2 cellular contexts compared by ENCODE assay signal in the genomic region with DNA sequence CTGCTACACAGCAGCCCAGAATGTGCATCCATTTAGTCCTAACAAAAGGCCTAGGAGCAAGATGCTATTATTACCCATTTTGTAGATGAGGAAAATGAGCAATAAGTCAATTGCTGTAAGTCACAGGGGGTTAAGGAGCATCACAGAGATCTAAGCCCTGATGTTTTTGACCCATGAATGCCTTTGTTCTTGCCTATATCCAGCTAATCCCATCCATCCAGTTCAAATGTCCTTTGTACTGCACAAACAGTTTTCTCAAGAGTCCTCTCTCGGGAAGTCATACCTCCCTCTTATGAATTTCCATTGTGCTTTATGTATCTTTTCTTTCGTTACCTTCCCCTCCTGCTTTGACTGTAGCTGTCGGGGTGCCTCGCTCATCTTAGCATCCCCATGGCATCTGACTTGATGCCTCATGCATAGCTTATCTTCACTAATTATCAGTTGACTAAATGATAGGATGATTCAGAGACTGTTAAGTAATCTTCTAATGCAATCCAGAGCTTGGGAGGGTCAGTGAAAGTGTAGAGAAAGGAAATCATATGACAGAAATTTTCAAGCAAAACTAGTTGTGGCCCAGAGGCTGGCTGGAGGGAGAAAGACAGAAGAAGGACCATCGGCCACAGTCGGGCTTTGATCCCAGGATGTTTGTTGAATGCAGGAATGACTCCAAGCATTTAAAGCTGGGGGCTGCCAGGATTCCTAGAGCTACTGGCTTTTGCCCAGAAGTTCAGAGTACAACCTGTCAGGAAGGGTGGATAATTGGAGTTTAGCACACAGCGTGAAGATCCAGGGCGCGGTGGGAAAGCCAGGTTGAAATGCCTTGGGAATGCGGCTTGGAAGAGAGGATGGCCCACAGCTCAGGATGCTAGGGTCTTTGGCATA.
A peak's percentile ranks its signal among the peaks of the same experiment; 100 is the strongest.
TF ChIP-seq lines count a peak whose summit lies in the region.

No MANE protein-coding gene starts in this region.

TF ChIP-seq in A549, 52 proteins besides CTCF, POLR2A, EP300 and RAD21:
- TF ChIP-seq HDAC2 (IDR thresholded peaks at IDR 0.05) (no peak), FOXS1 (CRISPR knock-in tag; IDR thresholded peaks at IDR 0.05) (no peak), ZNF302 (CRISPR knock-in tag; IDR thresholded peaks at IDR 0.05) (no peak), ZFP36 (IDR thresholded peaks at IDR 0.05; ENCODE audit: borderline replicate concordance, partially characterized antibody) (no peak), HOXB13 (CRISPR knock-in tag; IDR thresholded peaks at IDR 0.05; ENCODE audit: low read depth) (no peak), CHD2 (IDR thresholded peaks at IDR 0.05; ENCODE audit: low read length, partially characterized antibody) (no peak), JUN (IDR thresholded peaks at IDR 0.05) (no peak), MYC (IDR thresholded peaks at IDR 0.05; ENCODE audit: borderline replicate concordance, low read length) (no peak)
- TF ChIP-seq, protein P1, sequence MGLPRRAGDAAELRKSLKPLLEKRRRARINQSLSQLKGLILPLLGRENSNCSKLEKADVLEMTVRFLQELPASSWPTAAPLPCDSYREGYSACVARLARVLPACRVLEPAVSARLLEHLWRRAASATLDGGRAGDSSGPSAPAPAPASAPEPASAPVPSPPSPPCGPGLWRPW (IDR thresholded peaks at IDR 0.05), result no peak

TF ChIP-seq in IMR-90, 13 proteins besides CTCF, POLR2A, EP300 and RAD21:
- TF ChIP-seq CHD1 (IDR thresholded peaks at IDR 0.05; ENCODE audit: low read depth, low read length) (no peak), CEBPB (IDR thresholded peaks at IDR 0.05; ENCODE audit: low read depth, low read length) (peak; percentile 75)
